Comparison of ENCODE assay signal across 1 cellular context in genomic region chr1:46158312-46159281, GRCh38.
TF ChIP-seq lines count a peak whose summit lies in the region.

No MANE protein-coding gene starts in this region.

TF ChIP-seq in GM12878, 131 proteins besides CTCF, POLR2A, EP300 and RAD21:
- TF ChIP-seq MEF2B (IDR thresholded peaks at IDR 0.05; ENCODE audit: partially characterized antibody, poor library complexity, severe bottlenecking) (peak; percentile 32), FOXK2 (IDR thresholded peaks at IDR 0.05) (no peak)
